Comparison of ENCODE assay signal across 9 cellular contexts in genomic region chr3:150319900-150320299, GRCh38.
A peak's percentile ranks its signal among the peaks of the same experiment; 100 is the strongest.
DNase-seq lines count a peak whose midpoint lies in the region; ATAC-seq, FAIRE-seq and TF ChIP-seq lines count a peak whose summit lies in the region.
"Had no signal": no experiment of that assay in that cellular context is flagged by ENCODE, and none has a peak within 500 bp of the region (broad histone marks: within the 10 kb centered on the region; RNA-seq: fewer than 3 reads in every experiment).

No MANE protein-coding gene starts in this region.

- peaks cover 15 to 17% of the 10 kb centered on the region in 2 experiments for H3K4me1 Mint-ChIP-seq in H9

- peaks cover 3 to 8% of the 10 kb centered on the region in 2 experiments; a peak in 3 of 5 replicates for H3K9me3 Mint-ChIP-seq in H9

- intact Hi-C loops in mucosa of descending colon (cut with DNase I, micrococcal nuclease), result no loop called here

- H4K20me1 ChIP-seq in H9 (ENCODE audit: control insufficient read depth, insufficient read depth, insufficient read length), result no peaks in the 10 kb centered on the region

- DNase-seq in AG10803 (ENCODE audit: low read depth), result peak; percentile 95
- DNase-seq in HTR-8/SVneo (ENCODE audit: insufficient read length, low spot score), result peak; percentile 85
- peak; percentile 24 for DNase-seq in brain pericyte (ENCODE audit: low read depth, low spot score)
- no peak for DNase-seq in mucosa of descending colon
- DNase-seq in H9, result no peak
- DNase-seq: lower lobe of right lung had no signal

- H3K18ac ChIP-seq in H9 (ENCODE audit: insufficient read length, low read depth, low read length), result no peak overlapping the region

- no peak overlapping the region for H4K91ac ChIP-seq in H9 (ENCODE audit: insufficient read length, low read depth, low read length)

- no peak overlapping the region for H3K56ac ChIP-seq in H9 (ENCODE audit: insufficient read length, low read depth, low read length)

- ATAC-seq in mucosa of descending colon, result peak; percentile 95
- ATAC-seq in GM18861 (IDR thresholded peaks at IDR 0.05; ENCODE audit: unreplicated experiment), result no peak
- no peak for ATAC-seq in HG03025 (IDR thresholded peaks at IDR 0.05; ENCODE audit: low FRiP score, unreplicated experiment)
- ATAC-seq in HG03457 (IDR thresholded peaks at IDR 0.05; ENCODE audit: unreplicated experiment), result no peak

- H3K27ac Mint-ChIP-seq in H9, result no peak overlapping the region

- H3K27ac ChIP-seq in H9 (ENCODE audit: insufficient read length, low read depth, low read length), result no peak overlapping the region
- H3K27ac ChIP-seq: lower lobe of right lung had no signal

- H3K4me3 ChIP-seq in AG10803 (ENCODE audit: low read length) (no peak overlapping the region), mucosa of descending colon (no peak overlapping the region)
- H3K4me3 ChIP-seq: lower lobe of right lung had no signal

- no peak overlapping the region for H3K4me3 Mint-ChIP-seq in H9

- H3K79me2 ChIP-seq in H9 (ENCODE audit: insufficient read depth, low read length), result no peaks in the 10 kb centered on the region

- H2AFZ ChIP-seq in H9 (ENCODE audit: low read length), result no peak overlapping the region

- no peak overlapping the region for H3K23ac ChIP-seq in H9 (ENCODE audit: insufficient read length, low read depth, low read length)

- no peak overlapping the region for H3K4ac ChIP-seq in H9 (ENCODE audit: low read depth, low read length)

- TF ChIP-seq CTCF in AG10803 (conservative IDR thresholded peaks at IDR 0.05; ENCODE audit: low read length) (no peak), mucosa of descending colon (IDR thresholded peaks at IDR 0.05) (no peak), H9 (conservative IDR thresholded peaks at IDR 0.05) (no peak)

- no peaks in the 10 kb centered on the region for H3K36me3 ChIP-seq in mucosa of descending colon (ENCODE audit: low read depth)
- H3K36me3 ChIP-seq: lower lobe of right lung had no signal

- FAIRE-seq in HTR-8/SVneo (lab: Jason Lieb, UNC), result peak; percentile 54

- no peaks in the 10 kb centered on the region for H3K27me3 ChIP-seq in H9 (ENCODE audit: insufficient read depth, low read length)

- no peak overlapping the region for H3K4me2 ChIP-seq in H9 (ENCODE audit: insufficient read depth, insufficient read length, low read length)

- H2BK15ac ChIP-seq in H9 (ENCODE audit: low read depth, low read length), result no peak overlapping the region

- no peaks in the 10 kb centered on the region for H3K27me3 Mint-ChIP-seq in H9 (ENCODE audit: low read depth)

- H3K36me3 Mint-ChIP-seq in H9 (ENCODE audit: insufficient read depth in 1 of 3, low read depth in 3 of 3), result peaks cover 0 to 9% (median 3%) of the 10 kb centered on the region in 3 experiments; a peak in 3 of 7 replicates

- H3K9ac ChIP-seq in H9 (ENCODE audit: extremely low read depth, insufficient read length, low read length), result no peak overlapping the region

- H3K79me1 ChIP-seq in H9 (ENCODE audit: insufficient read depth, low read depth, low read length, poor library complexity, severe bottlenecking), result no peaks in the 10 kb centered on the region

- no peak overlapping the region for H3T11ph ChIP-seq in H9 (ENCODE audit: low read length)

- no peak overlapping the region for H2BK12ac ChIP-seq in H9 (ENCODE audit: insufficient read length, low read depth, low read length)

- no peak overlapping the region for H2BK20ac ChIP-seq in H9 (ENCODE audit: low read depth, low read length, poor library complexity, severe bottlenecking)

- H3K4me1 ChIP-seq in mucosa of descending colon (ENCODE audit: low read depth) (no peaks in the 10 kb centered on the region), H9 (ENCODE audit: insufficient read depth, low read length) (0 out of 2 replicates have a peak, but pooled peaks cover 4% of the 10 kb centered on the region)
- H3K4me1 ChIP-seq: lower lobe of right lung had no signal

- no peak overlapping the region for H4K5ac ChIP-seq in H9 (ENCODE audit: insufficient read length, low read depth, low read length)

- H3K23me2 ChIP-seq in H9 (ENCODE audit: insufficient read length, low read depth, low read length, poor library complexity, severe bottlenecking), result no peaks in the 10 kb centered on the region

- H2AK5ac ChIP-seq in H9 (ENCODE audit: insufficient read length, low read length), result no peak overlapping the region

- no peak overlapping the region for H2BK5ac ChIP-seq in H9 (ENCODE audit: insufficient read length, low read length)

- H3K9me3 ChIP-seq in mucosa of descending colon (no peaks in the 10 kb centered on the region), H9 (ENCODE audit: control insufficient read depth, low read depth, low read length) (no peaks in the 10 kb centered on the region)
- H3K9me3 ChIP-seq: lower lobe of right lung had no signal

- H3K14ac ChIP-seq in H9 (ENCODE audit: insufficient read depth, low read length), result no peak overlapping the region

- H4K8ac ChIP-seq in H9 (replicated peaks; ENCODE audit: insufficient read length, low read depth, low read length), result no peak overlapping the region

- no peak overlapping the region for H2BK120ac ChIP-seq in H9 (ENCODE audit: low read depth, low read length, poor library complexity, severe bottlenecking)

Comparison
In these comparisons a context has a peak if more than half of its experiments do, and no peak if none do; other contexts are left out.
1. DNase-seq: peak in AG10803 (single experiment), HTR-8/SVneo (single experiment) and brain pericyte (single experiment); none in mucosa of descending colon (0 of 3) and H9 (single experiment).